In the genomic region with DNA sequence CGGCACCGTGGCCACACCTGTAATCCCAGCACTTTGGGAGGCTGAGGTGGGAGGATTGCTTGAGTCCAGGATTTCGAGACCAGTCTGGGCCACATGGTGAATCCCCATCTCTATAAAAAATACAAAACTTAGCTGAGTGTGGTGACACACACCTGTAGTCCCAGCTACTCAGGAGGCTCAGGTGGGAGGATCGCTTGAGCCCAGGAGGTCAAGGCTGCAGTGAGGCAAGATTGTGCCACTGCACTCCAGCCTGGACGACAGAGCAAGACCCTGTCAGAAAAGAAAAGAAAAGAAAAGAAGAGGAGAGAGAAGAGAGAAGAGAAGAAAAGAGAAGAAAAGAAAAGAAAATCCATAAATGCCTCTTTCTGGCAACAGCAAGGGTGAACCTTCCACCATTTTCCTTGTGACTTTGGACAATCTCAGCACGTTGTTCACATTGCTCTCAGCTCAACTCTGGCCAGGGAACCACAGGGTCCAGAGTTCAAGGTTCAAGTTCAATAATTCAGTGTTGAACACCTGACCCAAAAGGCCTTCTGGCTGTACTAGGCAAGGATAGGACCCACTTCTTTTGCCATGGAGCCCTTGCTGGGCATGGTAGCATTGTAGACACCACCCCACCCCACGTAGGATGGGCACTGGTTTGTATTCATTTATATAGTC, we compare ENCODE assay signal across 1 cellular context.
TF ChIP-seq lines count a peak whose summit lies in the region.

No MANE protein-coding gene starts in this region.

TF ChIP-seq in HepG2, 621 proteins besides CTCF, POLR2A, EP300 and RAD21 (continues in another document):
- TF ChIP-seq YEATS4 (CRISPR knock-in tag; IDR thresholded peaks at IDR 0.05; ENCODE audit: borderline replicate concordance), result no peak
- no peak for TF ChIP-seq SMARCC2 (IDR thresholded peaks at IDR 0.05)
- no peak for TF ChIP-seq ZNF678 (CRISPR knock-in tag; IDR thresholded peaks at IDR 0.05)
- peak; percentile 30; the same call in 1 of the 2 replicates for TF ChIP-seq HDAC1 (CRISPR knock-in tag; IDR thresholded peaks at IDR 0.05)
- no peak for TF ChIP-seq ZNF639 (CRISPR knock-in tag; conservative IDR thresholded peaks at IDR 0.05)
- TF ChIP-seq MBNL3 (CRISPR knock-in tag; conservative IDR thresholded peaks at IDR 0.05), result no peak
- TF ChIP-seq MAX (IDR thresholded peaks at IDR 0.05), result peak; percentile 46; the same call in 1 of the 2 replicates
- no peak for TF ChIP-seq ZNF367 (CRISPR knock-in tag; IDR thresholded peaks at IDR 0.05; ENCODE audit: borderline replicate concordance)
- TF ChIP-seq REXO4 (CRISPR knock-in tag; IDR thresholded peaks at IDR 0.05; ENCODE audit: borderline replicate concordance), result no peak
- no peak for TF ChIP-seq SSRP1 (CRISPR knock-in tag; IDR thresholded peaks at IDR 0.05)
- no peak for TF ChIP-seq RFXAP (CRISPR knock-in tag; IDR thresholded peaks at IDR 0.05; ENCODE audit: borderline replicate concordance)
- peak; percentile 35; the same call in 1 of the 2 replicates for TF ChIP-seq NR2C2 (CRISPR knock-in tag; IDR thresholded peaks at IDR 0.05; ENCODE audit: borderline replicate concordance)
- TF ChIP-seq IKZF5 (CRISPR knock-in tag; IDR thresholded peaks at IDR 0.05), result no peak
- TF ChIP-seq ZNF770 (CRISPR knock-in tag; IDR thresholded peaks at IDR 0.05), result peak; percentile 76
- TF ChIP-seq ZFP37 (CRISPR knock-in tag; IDR thresholded peaks at IDR 0.05; ENCODE audit: borderline replicate concordance), result no peak
- no peak for TF ChIP-seq ZFP90 (CRISPR knock-in tag; IDR thresholded peaks at IDR 0.05; ENCODE audit: borderline replicate concordance)
- TF ChIP-seq GTF2F1 (IDR thresholded peaks at IDR 0.05; ENCODE audit: low read length), result no peak
- TF ChIP-seq ZMYM2 (CRISPR knock-in tag; IDR thresholded peaks at IDR 0.05), result peak; percentile 50
- TF ChIP-seq ZNF772 (CRISPR knock-in tag; IDR thresholded peaks at IDR 0.05), result no peak
- peak; percentile 56 for TF ChIP-seq ZMYM3 (CRISPR knock-in tag; IDR thresholded peaks at IDR 0.05)
- TF ChIP-seq, protein P1, sequence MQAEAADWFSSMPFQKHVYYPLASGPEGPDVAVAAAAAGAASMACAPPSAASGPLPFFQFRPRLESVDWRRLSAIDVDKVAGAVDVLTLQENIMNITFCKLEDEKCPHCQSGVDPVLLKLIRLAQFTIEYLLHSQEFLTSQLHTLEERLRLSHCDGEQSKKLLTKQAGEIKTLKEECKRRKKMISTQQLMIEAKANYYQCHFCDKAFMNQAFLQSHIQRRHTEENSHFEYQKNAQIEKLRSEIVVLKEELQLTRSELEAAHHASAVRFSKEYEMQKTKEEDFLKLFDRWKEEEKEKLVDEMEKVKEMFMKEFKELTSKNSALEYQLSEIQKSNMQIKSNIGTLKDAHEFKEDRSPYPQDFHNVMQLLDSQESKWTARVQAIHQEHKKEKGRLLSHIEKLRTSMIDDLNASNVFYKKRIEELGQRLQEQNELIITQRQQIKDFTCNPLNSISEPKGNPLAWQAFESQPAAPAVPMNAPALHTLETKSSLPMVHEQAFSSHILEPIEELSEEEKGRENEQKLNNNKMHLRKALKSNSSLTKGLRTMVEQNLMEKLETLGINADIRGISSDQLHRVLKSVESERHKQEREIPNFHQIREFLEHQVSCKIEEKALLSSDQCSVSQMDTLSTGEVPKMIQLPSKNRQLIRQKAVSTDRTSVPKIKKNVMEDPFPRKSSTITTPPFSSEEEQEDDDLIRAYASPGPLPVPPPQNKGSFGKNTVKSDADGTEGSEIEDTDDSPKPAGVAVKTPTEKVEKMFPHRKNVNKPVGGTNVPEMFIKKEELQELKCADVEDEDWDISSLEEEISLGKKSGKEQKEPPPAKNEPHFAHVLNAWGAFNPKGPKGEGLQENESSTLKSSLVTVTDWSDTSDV (CRISPR knock-in tag; IDR thresholded peaks at IDR 0.05), result no peak
- peak; percentile 58 for TF ChIP-seq RXRB (CRISPR knock-in tag; IDR thresholded peaks at IDR 0.05; ENCODE audit: borderline replicate concordance)
- peak; percentile 23 to 32; a peak in 1 of 4 replicates for TF ChIP-seq NR2F1 (CRISPR knock-in tag; IDR thresholded peaks at IDR 0.05)
- TF ChIP-seq FOXK2 (IDR thresholded peaks at IDR 0.05), result no peak
- 0 out of 2 replicates have a peak, but pooled peaks have one; percentile 16 for TF ChIP-seq SALL1 (CRISPR knock-in tag; IDR thresholded peaks at IDR 0.05)
- TF ChIP-seq ZNF264 (CRISPR knock-in tag; IDR thresholded peaks at IDR 0.05), result no peak
- TF ChIP-seq ZNF350 (CRISPR knock-in tag; IDR thresholded peaks at IDR 0.05; ENCODE audit: borderline replicate concordance, low read depth), result no peak
- TF ChIP-seq HMG20A (CRISPR knock-in tag; IDR thresholded peaks at IDR 0.05; ENCODE audit: borderline replicate concordance), result peak; percentile 13; the same call in 1 of the 2 replicates
- peak; percentile 82 for TF ChIP-seq RARA (CRISPR knock-in tag; IDR thresholded peaks at IDR 0.05)
- TF ChIP-seq ZNF329 (CRISPR knock-in tag; IDR thresholded peaks at IDR 0.05; ENCODE audit: low read depth), result no peak
- no peak for TF ChIP-seq ZFP41 (CRISPR knock-in tag; IDR thresholded peaks at IDR 0.05; ENCODE audit: borderline replicate concordance)
- no peak for TF ChIP-seq SOX13 (IDR thresholded peaks at IDR 0.05)
- TF ChIP-seq SOX13 (CRISPR knock-in tag; conservative IDR thresholded peaks at IDR 0.05 in 1 of 2, IDR thresholded peaks at IDR 0.05 in 1 of 2), result 0 out of 4 replicates have a peak, but pooled peaks of 1 of the 2 experiments have one; percentile 14
- no peak for TF ChIP-seq ZNF234 (CRISPR knock-in tag; conservative IDR thresholded peaks at IDR 0.05)
- TF ChIP-seq, protein P2, sequence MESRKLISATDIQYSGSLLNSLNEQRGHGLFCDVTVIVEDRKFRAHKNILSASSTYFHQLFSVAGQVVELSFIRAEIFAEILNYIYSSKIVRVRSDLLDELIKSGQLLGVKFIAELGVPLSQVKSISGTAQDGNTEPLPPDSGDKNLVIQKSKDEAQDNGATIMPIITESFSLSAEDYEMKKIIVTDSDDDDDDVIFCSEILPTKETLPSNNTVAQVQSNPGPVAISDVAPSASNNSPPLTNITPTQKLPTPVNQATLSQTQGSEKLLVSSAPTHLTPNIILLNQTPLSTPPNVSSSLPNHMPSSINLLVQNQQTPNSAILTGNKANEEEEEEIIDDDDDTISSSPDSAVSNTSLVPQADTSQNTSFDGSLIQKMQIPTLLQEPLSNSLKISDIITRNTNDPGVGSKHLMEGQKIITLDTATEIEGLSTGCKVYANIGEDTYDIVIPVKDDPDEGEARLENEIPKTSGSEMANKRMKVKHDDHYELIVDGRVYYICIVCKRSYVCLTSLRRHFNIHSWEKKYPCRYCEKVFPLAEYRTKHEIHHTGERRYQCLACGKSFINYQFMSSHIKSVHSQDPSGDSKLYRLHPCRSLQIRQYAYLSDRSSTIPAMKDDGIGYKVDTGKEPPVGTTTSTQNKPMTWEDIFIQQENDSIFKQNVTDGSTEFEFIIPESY (CRISPR knock-in tag; IDR thresholded peaks at IDR 0.05), result no peak
- TF ChIP-seq, protein P3, sequence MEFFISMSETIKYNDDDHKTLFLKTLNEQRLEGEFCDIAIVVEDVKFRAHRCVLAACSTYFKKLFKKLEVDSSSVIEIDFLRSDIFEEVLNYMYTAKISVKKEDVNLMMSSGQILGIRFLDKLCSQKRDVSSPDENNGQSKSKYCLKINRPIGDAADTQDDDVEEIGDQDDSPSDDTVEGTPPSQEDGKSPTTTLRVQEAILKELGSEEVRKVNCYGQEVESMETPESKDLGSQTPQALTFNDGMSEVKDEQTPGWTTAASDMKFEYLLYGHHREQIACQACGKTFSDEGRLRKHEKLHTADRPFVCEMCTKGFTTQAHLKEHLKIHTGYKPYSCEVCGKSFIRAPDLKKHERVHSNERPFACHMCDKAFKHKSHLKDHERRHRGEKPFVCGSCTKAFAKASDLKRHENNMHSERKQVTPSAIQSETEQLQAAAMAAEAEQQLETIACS (CRISPR knock-in tag; IDR thresholded peaks at IDR 0.05), result no peak
- TF ChIP-seq RFXANK (CRISPR knock-in tag; IDR thresholded peaks at IDR 0.05), result no peak
- TF ChIP-seq HNF4G (IDR thresholded peaks at IDR 0.05; ENCODE audit: borderline replicate concordance, low read depth, low read length), result peak; percentile 61; the same call in 1 of the 2 replicates
- TF ChIP-seq HNF4G (CRISPR knock-in tag; IDR thresholded peaks at IDR 0.05; ENCODE audit: borderline replicate concordance, low read depth), result no peak
- TF ChIP-seq, protein P4, sequence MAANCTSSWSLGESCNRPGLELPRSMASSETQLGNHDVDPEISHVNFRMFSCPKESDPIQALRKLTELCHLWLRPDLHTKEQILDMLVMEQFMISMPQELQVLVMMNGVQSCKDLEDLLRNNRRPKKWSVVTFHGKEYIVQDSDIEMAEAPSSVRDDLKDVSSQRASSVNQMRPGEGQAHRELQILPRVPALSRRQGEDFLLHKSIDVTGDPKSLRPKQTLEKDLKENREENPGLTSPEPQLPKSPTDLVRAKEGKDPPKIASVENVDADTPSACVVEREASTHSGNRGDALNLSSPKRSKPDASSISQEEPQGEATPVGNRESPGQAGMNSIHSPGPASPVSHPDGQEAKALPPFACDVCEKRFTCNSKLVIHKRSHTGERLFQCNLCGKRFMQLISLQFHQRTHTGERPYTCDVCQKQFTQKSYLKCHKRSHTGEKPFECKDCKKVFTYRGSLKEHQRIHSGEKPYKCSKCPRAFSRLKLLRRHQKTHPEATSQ (CRISPR knock-in tag; IDR thresholded peaks at IDR 0.05; ENCODE audit: borderline replicate concordance), result no peak
- 0 out of 2 replicates have a peak, but pooled peaks have one; percentile 25 for TF ChIP-seq SAP130 (CRISPR knock-in tag; IDR thresholded peaks at IDR 0.05; ENCODE audit: low read depth)
- no peak for TF ChIP-seq ZNF709 (CRISPR knock-in tag; IDR thresholded peaks at IDR 0.05)
- no peak for TF ChIP-seq ZNF616 (CRISPR knock-in tag; IDR thresholded peaks at IDR 0.05; ENCODE audit: low read depth)
- TF ChIP-seq MYNN (CRISPR knock-in tag; IDR thresholded peaks at IDR 0.05; ENCODE audit: low read depth), result no peak
- TF ChIP-seq XBP1 (CRISPR knock-in tag; IDR thresholded peaks at IDR 0.05), result no peak
- no peak for TF ChIP-seq ZNF704 (CRISPR knock-in tag; IDR thresholded peaks at IDR 0.05; ENCODE audit: borderline replicate concordance)
- no peak for TF ChIP-seq PITX1 (CRISPR knock-in tag; IDR thresholded peaks at IDR 0.05)
- no peak for TF ChIP-seq ZNF891 (CRISPR knock-in tag; IDR thresholded peaks at IDR 0.05)
- TF ChIP-seq GTF3A (CRISPR knock-in tag; conservative IDR thresholded peaks at IDR 0.05), result no peak
- TF ChIP-seq, protein P5, sequence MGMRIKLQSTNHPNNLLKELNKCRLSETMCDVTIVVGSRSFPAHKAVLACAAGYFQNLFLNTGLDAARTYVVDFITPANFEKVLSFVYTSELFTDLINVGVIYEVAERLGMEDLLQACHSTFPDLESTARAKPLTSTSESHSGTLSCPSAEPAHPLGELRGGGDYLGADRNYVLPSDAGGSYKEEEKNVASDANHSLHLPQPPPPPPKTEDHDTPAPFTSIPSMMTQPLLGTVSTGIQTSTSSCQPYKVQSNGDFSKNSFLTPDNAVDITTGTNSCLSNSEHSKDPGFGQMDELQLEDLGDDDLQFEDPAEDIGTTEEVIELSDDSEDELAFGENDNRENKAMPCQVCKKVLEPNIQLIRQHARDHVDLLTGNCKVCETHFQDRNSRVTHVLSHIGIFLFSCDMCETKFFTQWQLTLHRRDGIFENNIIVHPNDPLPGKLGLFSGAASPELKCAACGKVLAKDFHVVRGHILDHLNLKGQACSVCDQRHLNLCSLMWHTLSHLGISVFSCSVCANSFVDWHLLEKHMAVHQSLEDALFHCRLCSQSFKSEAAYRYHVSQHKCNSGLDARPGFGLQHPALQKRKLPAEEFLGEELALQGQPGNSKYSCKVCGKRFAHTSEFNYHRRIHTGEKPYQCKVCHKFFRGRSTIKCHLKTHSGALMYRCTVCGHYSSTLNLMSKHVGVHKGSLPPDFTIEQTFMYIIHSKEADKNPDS (CRISPR knock-in tag; IDR thresholded peaks at IDR 0.05), result no peak
